17 cellular contexts compared by ENCODE assay signal in genomic region chr2:179460101-179460500, GRCh38.
DNase-seq lines count a peak whose midpoint lies in the region; ATAC-seq and TF ChIP-seq lines count a peak whose summit lies in the region.
"Had no signal": no experiment of that assay in that cellular context is flagged by ENCODE, and none has a peak within 500 bp of the region (broad histone marks: within the 10 kb centered on the region; RNA-seq: fewer than 3 reads in every experiment).

No MANE protein-coding gene starts in this region.

- TF ChIP-seq CTCF in foreskin keratinocyte (conservative IDR thresholded peaks at IDR 0.05) (no peak), stomach (IDR thresholded peaks at IDR 0.05) (no peak)

- H3K4me1 ChIP-seq in SJSA1 (replicated peaks) (peaks cover 12% of the 10 kb centered on the region), foreskin keratinocyte (peaks cover 12% of the 10 kb centered on the region), stomach (peaks cover 0 to 8% (median 6%) of the 10 kb centered on the region in 4 donors)
- H3K4me1 ChIP-seq: uterus had no signal

- CTCF ChIA-PET in activated naive CD4-positive, alpha-beta T cell treated with anti-CD3 and anti-CD28 coated beads for 36 hours (lab: Charles Lee) = no interaction called here

- H3K27ac Mint-ChIP-seq in activated naive CD4-positive, alpha-beta T cell treated with anti-CD3 and anti-CD28 coated beads, Interleukin-2, amount 50 U/mL, for 72 hours = peak overlapping the region in 1 of 2 donors; percentile 48
- no peak overlapping the region for H3K27ac Mint-ChIP-seq in activated naive CD4-positive, alpha-beta T cell treated with anti-CD3 and anti-CD28 coated beads for 36 hours
- H3K27ac Mint-ChIP-seq: immature natural killer cell had no signal

- peaks cover 4% of the 10 kb centered on the region for H3K27me3 Mint-ChIP-seq in activated naive CD4-positive, alpha-beta T cell treated with anti-CD3 and anti-CD28 coated beads for 36 hours (ENCODE audit: low read depth)

- TF ChIP-seq EP300 in stomach (IDR thresholded peaks at IDR 0.05) = no peak

- no peaks in the 10 kb centered on the region for H3K27me3 ChIP-seq in SJSA1 (replicated peaks)
- no peaks in the 10 kb centered on the region for H3K27me3 ChIP-seq in foreskin keratinocyte
- H3K27me3 ChIP-seq in stomach = no peaks in the 10 kb centered on the region
- H3K27me3 ChIP-seq: uterus had no signal

- no peak overlapping the region for H3K4me3 Mint-ChIP-seq in activated naive CD4-positive, alpha-beta T cell treated with anti-CD3 and anti-CD28 coated beads for 36 hours
- H3K4me3 Mint-ChIP-seq: immature natural killer cell, nephron progenitor cell had no signal

- intact Hi-C loops in activated naive CD4-positive, alpha-beta T cell treated with anti-CD3 and anti-CD28 coated beads for 36 hours (cut with micrococcal nuclease) = no loop called here
- intact Hi-C loops in stomach (cut with DNase I; ENCODE audit: low total_unique reads) = no loop called here

- no peak for DNase-seq in activated naive CD4-positive, alpha-beta T cell treated with anti-CD3 and anti-CD28 coated beads, Interleukin-2, amount 50 U/mL, for 72 hours (ENCODE audit: low spot score in 2 of 2)
- DNase-seq in activated naive CD4-positive, alpha-beta T cell treated with anti-CD3 and anti-CD28 coated beads for 36 hours = no peak
- peak in 1 of 2 experiments; percentile 21 for DNase-seq in SJSA1 (ENCODE audit: low read depth in 1 of 2, low spot score in 2 of 2)
- DNase-seq in foreskin keratinocyte = no peak
- peak; percentile 33 for DNase-seq in stomach
- no peak for DNase-seq in DMS153 (lab: John Stamatoyannopoulos, UW)
- no peak for DNase-seq in SHP77 treated with DMSO at 0.1 percent for 48 hours (lab: John Stamatoyannopoulos, UW)
- DNase-seq: activated CD4-positive, CD25-positive, alpha-beta regulatory T cell; activated gamma-delta T cell; cortex of kidney; immature natural killer cell; NCI-H1694; NCI-H345; nephron progenitor cell; SHP77; uterus had no signal

- H3K4me1 Mint-ChIP-seq in activated naive CD4-positive, alpha-beta T cell treated with anti-CD3 and anti-CD28 coated beads for 36 hours (ENCODE audit: low read depth) = no peaks in the 10 kb centered on the region
- H3K4me1 Mint-ChIP-seq: immature natural killer cell, nephron progenitor cell had no signal

- H3K4me3 ChIP-seq in SJSA1 (no peak overlapping the region), stomach (no peak overlapping the region)
- H3K4me3 ChIP-seq: uterus had no signal

- no peak for TF ChIP-seq POLR2A in stomach (IDR thresholded peaks at IDR 0.05)

- peak; percentile 24 to 48 for ATAC-seq in activated naive CD4-positive, alpha-beta T cell treated with anti-CD3 and anti-CD28 coated beads, Interleukin-2, amount 50 U/mL, for 72 hours
- ATAC-seq in foreskin keratinocyte = no peak
- ATAC-seq in HG03139 (IDR thresholded peaks at IDR 0.05; ENCODE audit: unreplicated experiment) = no peak

- peaks cover 31% of the 10 kb centered on the region for H3K9me3 ChIP-seq in SJSA1 (replicated peaks)
- peaks cover 0 to 7% (median 4%) of the 10 kb centered on the region in 4 donors for H3K9me3 ChIP-seq in stomach
- H3K9me3 ChIP-seq: uterus had no signal

- no peaks in the 10 kb centered on the region for H3K36me3 Mint-ChIP-seq in activated naive CD4-positive, alpha-beta T cell treated with anti-CD3 and anti-CD28 coated beads, Interleukin-2, amount 50 U/mL, for 72 hours
- H3K36me3 Mint-ChIP-seq in activated naive CD4-positive, alpha-beta T cell treated with anti-CD3 and anti-CD28 coated beads for 36 hours (ENCODE audit: low read depth) = no peaks in the 10 kb centered on the region
- H3K36me3 Mint-ChIP-seq: immature natural killer cell had no signal

- peaks cover 8 to 14% of the 10 kb centered on the region in 2 donors for H3K9me3 Mint-ChIP-seq in activated naive CD4-positive, alpha-beta T cell treated with anti-CD3 and anti-CD28 coated beads, Interleukin-2, amount 50 U/mL, for 72 hours
- peaks cover 4% of the 10 kb centered on the region for H3K9me3 Mint-ChIP-seq in activated naive CD4-positive, alpha-beta T cell treated with anti-CD3 and anti-CD28 coated beads for 36 hours

- peak overlapping the region; percentile 69 for H3K27ac ChIP-seq in SJSA1
- H3K27ac ChIP-seq in foreskin keratinocyte = peak overlapping the region; percentile 83
- peak overlapping the region; percentile 18 to 56 (median 42) for H3K27ac ChIP-seq in stomach
- H3K27ac ChIP-seq: uterus had no signal

- H3K36me3 ChIP-seq in SJSA1 = no peaks in the 10 kb centered on the region
- peaks cover 0 to 6% (median 0%) of the 10 kb centered on the region in 4 donors for H3K36me3 ChIP-seq in stomach
- H3K36me3 ChIP-seq: uterus had no signal

Comparison
In these comparisons a context has a peak if more than half of its experiments do, and no peak if none do; other contexts are left out.
1. ATAC-seq: peak in activated naive CD4-positive, alpha-beta T cell treated with anti-CD3 and anti-CD28 coated beads, Interleukin-2, amount 50 U/mL, for 72 hours (2 of 2); none in foreskin keratinocyte (single experiment) and HG03139 (single experiment).
2. Peak in every context shown above with its lines, with median percentiles within 50 percentile points of each other: H3K27ac ChIP-seq.